20 cellular contexts compared by ENCODE assay signal in genomic region chr15:64987136-64987535, GRCh38. TPM values are rescaled to one million over a fixed set of nuclear protein-coding genes. Genes with fewer than 3 reads are reported as not detected.
DNase-seq lines count a peak whose midpoint lies in the region; ATAC-seq and TF ChIP-seq lines count a peak whose summit lies in the region.
"Had no signal": no experiment of that assay in that cellular context is flagged by ENCODE, and none has a peak within 500 bp of the region (broad histone marks: within the 10 kb centered on the region; RNA-seq: fewer than 3 reads in every experiment).

No MANE protein-coding gene starts in this region.

- dilution Hi-C loops in IMR-90 (cut with HindIII; ENCODE audit: low sequenced_read_pairs, unreplicated experiment): no loop called here

- H4K20me1 ChIP-seq in BLaER1 treated with 17β-estradiol and CSF1 and Interleukin-3, amounts not matched to agents 10 nM and 100 nM: peaks cover 0 to 20% (median 0%) of the 10 kb centered on the region in 11 experiments; a peak in 4 of 22 replicates
- no peaks in the 10 kb centered on the region; the same call in none of the 2 replicates for H4K20me1 ChIP-seq in IMR-90 (ENCODE audit: insufficient read depth, low read length)

- H2BK15ac ChIP-seq in IMR-90 (ENCODE audit: low read depth, low read length) (no peak overlapping the region), neuronal stem cell (ENCODE audit: low read length) (no peak overlapping the region)

- peak overlapping the region in 4 of 5 experiments; percentile 15 to 83 (median 41) for H3K27ac Mint-ChIP-seq in brain
- no peak overlapping the region for H3K27ac Mint-ChIP-seq in nephron progenitor cell
- H3K27ac Mint-ChIP-seq: H9 had no signal

- H4K8ac ChIP-seq in IMR-90 (ENCODE audit: low read depth in 2 of 2, low read length in 2 of 2): no peak overlapping the region
- no peak overlapping the region for H4K8ac ChIP-seq in neuronal stem cell (ENCODE audit: low read depth, low read length)

- no CpG with 5 or more reads among the region's 3 CpGs for WGBS in IMR-90 (ENCODE audit: extremely low coverage in 2 of 2, insufficient read length in 1 of 2), 2 experiments
- WGBS in neuronal stem cell (ENCODE audit: extremely low coverage in 2 of 2, insufficient read length in 2 of 2, insufficient replicate concordance in 1 of 2), 2 donors: no CpG with 5 or more reads among the region's 3 CpGs

- H3K14ac ChIP-seq in IMR-90 (replicated peaks; ENCODE audit: low read depth, low read length) (no peak overlapping the region), neuronal stem cell (ENCODE audit: low read length) (no peak overlapping the region)

- H2BK5ac ChIP-seq in IMR-90 (ENCODE audit: low read depth, low read length, poor library complexity, severe bottlenecking): no peak overlapping the region
- H2BK5ac ChIP-seq in neuronal stem cell (ENCODE audit: low read length): no peak overlapping the region

- no peak overlapping the region for H2BK20ac ChIP-seq in IMR-90 (ENCODE audit: low read depth, low read length)

- intact Hi-C loops in IMR-90 (cut with micrococcal nuclease): loop anchor here (5.0 kb wide), 2 partner anchors 130 to 145 kb away; partner anchors contain the start of gene PLEKHO2

- peaks cover 28% of the 10 kb centered on the region for H3K36me3 Mint-ChIP-seq in brain
- H3K36me3 Mint-ChIP-seq in nephron progenitor cell (ENCODE audit: low read depth): peaks cover 34% of the 10 kb centered on the region

- no peak overlapping the region for H2AK5ac ChIP-seq in IMR-90 (ENCODE audit: low read depth, low read length)
- no peak overlapping the region for H2AK5ac ChIP-seq in neuronal stem cell (ENCODE audit: low read depth, low read length)

- no peak overlapping the region for H2AK9ac ChIP-seq in IMR-90 (replicated peaks; ENCODE audit: low read depth, low read length, poor library complexity)

- H2AFZ ChIP-seq in IMR-90 (replicated peaks; ENCODE audit: low read length, poor library complexity): no peak overlapping the region
- no peak overlapping the region for H2AFZ ChIP-seq in neuronal stem cell (ENCODE audit: low read length)

- peak overlapping the region in 7 of 10 experiments; percentile 26 to 97 (median 91); a peak in 11 of 20 replicates for H3K4me3 ChIP-seq in BLaER1 treated with 17β-estradiol and CSF1 and Interleukin-3, amounts not matched to agents 10 nM and 100 nM
- H3K4me3 ChIP-seq in IMR-90 (ENCODE audit: insufficient read depth, low read depth, low read length): no peak overlapping the region
- H3K4me3 ChIP-seq in neuronal stem cell (ENCODE audit: low read length in 2 of 2): no peak overlapping the region
- H3K4me3 ChIP-seq in Peyer's patch: no peak overlapping the region
- H3K4me3 ChIP-seq: colonic mucosa, left ventricle myocardium inferior had no signal

- H3K27ac ChIP-seq in BLaER1 treated with 17β-estradiol and CSF1 and Interleukin-3, amounts not matched to agents 10 nM and 100 nM: peak overlapping the region in 5 of 11 experiments; percentile 13 to 95 (median 81); a peak in 4 of 22 replicates
- H3K27ac ChIP-seq in IMR-90 (ENCODE audit: insufficient read depth, low read length) (no peak overlapping the region), neuronal stem cell (replicated peaks; ENCODE audit: low read length) (no peak overlapping the region), Peyer's patch (no peak overlapping the region)
- H3K27ac ChIP-seq: colonic mucosa had no signal

- H3K4me3 Mint-ChIP-seq in brain (peak overlapping the region; percentile 48 to 99 (median 96)), nephron progenitor cell (peak overlapping the region; percentile 37)
- H3K4me3 Mint-ChIP-seq: H9 had no signal

- H3K27me3 Mint-ChIP-seq in brain: peaks cover 10% of the 10 kb centered on the region
- H3K27me3 Mint-ChIP-seq in nephron progenitor cell (ENCODE audit: low read depth, poor library complexity): no peaks in the 10 kb centered on the region

- no peak for DNase-seq in IMR-90
- no peak for DNase-seq in nephron progenitor cell
- DNase-seq in neuronal stem cell (ENCODE audit: low spot score): no peak
- no peak for DNase-seq in NCI-H1048 (lab: John Stamatoyannopoulos, UW)
- no peak for DNase-seq in Peyer's patch
- DNase-seq: activated CD4-positive, alpha-beta T cell treated with anti-CD3 and anti-CD28 coated beads for 1 hour; activated T-cell treated with anti-CD3 and anti-CD28 coated beads, Interleukin-2, amount 50 U/mL, for 1 hour; colonic mucosa; DMS153; H9; left ventricle myocardium inferior; NCI-H2029 treated with DMSO at 0.1 percent for 48 hours; NCI-H526 treated with DMSO at 0.1 percent for 48 hours; small intestine; stimulated activated naive CD4-positive, alpha-beta T cell had no signal

- peaks cover 54 to 77% (median 68%) of the 10 kb centered on the region in 10 experiments for H3K4me1 ChIP-seq in BLaER1 treated with 17β-estradiol and CSF1 and Interleukin-3, amounts not matched to agents 10 nM and 100 nM
- peaks cover 9% of the 10 kb centered on the region for H3K4me1 ChIP-seq in IMR-90 (ENCODE audit: control insufficient read depth, insufficient read depth, low read length)
- H3K4me1 ChIP-seq in neuronal stem cell (ENCODE audit: control insufficient read depth in 2 of 2, insufficient read depth in 1 of 2, low read depth in 1 of 2, low read length in 2 of 2): peaks cover 3 to 4% of the 10 kb centered on the region in 2 donors
- H3K4me1 ChIP-seq in Peyer's patch: peaks cover 0 to 30% (median 0%) of the 10 kb centered on the region in 4 donors

- POLR2A ChIA-PET in IMR-90 (lab: Charles Lee; ENCODE audit: unreplicated experiment): no interaction called here

- no peak for TF ChIP-seq POLR2A in IMR-90 (IDR thresholded peaks at IDR 0.05; ENCODE audit: low read depth, low read length)
- no peak for TF ChIP-seq POLR2A in Peyer's patch (IDR thresholded peaks at IDR 0.05)

- peaks cover 80% of the 10 kb centered on the region for H3K4me1 Mint-ChIP-seq in brain
- H3K4me1 Mint-ChIP-seq in nephron progenitor cell: peaks cover 48% of the 10 kb centered on the region

- H3K27me3 ChIP-seq in BLaER1 treated with 17β-estradiol and CSF1 and Interleukin-3, amounts not matched to agents 10 nM and 100 nM: no peaks in the 10 kb centered on the region
- H3K27me3 ChIP-seq in IMR-90 (ENCODE audit: control insufficient read depth, insufficient read depth, low read length): no peaks in the 10 kb centered on the region
- H3K27me3 ChIP-seq in neuronal stem cell (ENCODE audit: control insufficient read depth in 3 of 3, insufficient read depth in 3 of 3, low read depth in 1 of 3, low read length in 3 of 3): no peaks in the 10 kb centered on the region
- no peaks in the 10 kb centered on the region for H3K27me3 ChIP-seq in Peyer's patch
- H3K27me3 ChIP-seq: colonic mucosa had no signal

- no peak overlapping the region for H2BK120ac ChIP-seq in IMR-90 (ENCODE audit: low read depth, low read length)
- no peak overlapping the region for H2BK120ac ChIP-seq in neuronal stem cell (ENCODE audit: low read depth, low read length)

- H3K18ac ChIP-seq in IMR-90 (ENCODE audit: low read depth, low read length) (no peak overlapping the region), neuronal stem cell (ENCODE audit: low read length) (no peak overlapping the region)

- no peak overlapping the region for H2BK12ac ChIP-seq in neuronal stem cell (ENCODE audit: low read length)

- peaks cover 11 to 56% of the 10 kb centered on the region in 2 experiments for H3K79me1 ChIP-seq in IMR-90 (ENCODE audit: low read depth in 1 of 2, low read length in 2 of 2)
- H3K79me1 ChIP-seq in neuronal stem cell (ENCODE audit: low read depth, low read length): peaks cover 3% of the 10 kb centered on the region

- H4K5ac ChIP-seq in IMR-90 (ENCODE audit: low read depth, low read length): no peak overlapping the region

- peaks cover 11% of the 10 kb centered on the region for H3K9me1 ChIP-seq in IMR-90 (ENCODE audit: insufficient read depth, low read length)

- H3K4me2 ChIP-seq in BLaER1 treated with 17β-estradiol and CSF1 and Interleukin-3, amounts not matched to agents 10 nM and 100 nM: peak overlapping the region; percentile 16 to 94 (median 89); a peak in 18 of 22 replicates
- H3K4me2 ChIP-seq in IMR-90 (ENCODE audit: low read depth, low read length) (no peak overlapping the region), neuronal stem cell (ENCODE audit: insufficient read depth, low read length, poor library complexity, severe bottlenecking) (no peak overlapping the region)

- H4K91ac ChIP-seq in IMR-90 (ENCODE audit: insufficient read depth, low read depth, low read length) (no peak overlapping the region), neuronal stem cell (ENCODE audit: low read depth, low read length, poor library complexity) (no peak overlapping the region)

- CTCF ChIA-PET in IMR-90 (lab: Yijun Ruan, JAX): no interaction called here

- no peak for TF ChIP-seq RAD21 in IMR-90 (IDR thresholded peaks at IDR 0.05; ENCODE audit: low read length)

- no peak overlapping the region for H3K56ac ChIP-seq in IMR-90 (ENCODE audit: extremely low read depth, insufficient read depth, low read length)

- TF ChIP-seq CTCF in IMR-90 (conservative IDR thresholded peaks at IDR 0.05; ENCODE audit: low read depth, low read length): no peak
- no peak for TF ChIP-seq CTCF in brain (conservative IDR thresholded peaks at IDR 0.05)
- TF ChIP-seq CTCF in nephron progenitor cell (IDR thresholded peaks at IDR 0.05): no peak
- TF ChIP-seq CTCF in Peyer's patch (IDR thresholded peaks at IDR 0.05): no peak

- peaks cover 14 to 36% (median 23%) of the 10 kb centered on the region in 11 experiments; a peak in 21 of 22 replicates for H3K36me3 ChIP-seq in BLaER1 treated with 17β-estradiol and CSF1 and Interleukin-3, amounts not matched to agents 10 nM and 100 nM
- peaks cover 2% of the 10 kb centered on the region; the same call in 1 of the 2 replicates for H3K36me3 ChIP-seq in IMR-90 (ENCODE audit: control insufficient read depth, insufficient read depth, low read length)
- H3K36me3 ChIP-seq in neuronal stem cell (replicated peaks in 1 of 2; ENCODE audit: control insufficient read depth in 2 of 2, insufficient read depth in 2 of 2, low read length in 2 of 2): peaks cover 0 to 29% of the 10 kb centered on the region in 2 donors
- H3K36me3 ChIP-seq in Peyer's patch: no peaks in the 10 kb centered on the region
- H3K36me3 ChIP-seq: colonic mucosa had no signal

- in situ Hi-C loops in IMR-90 (cut with MboI; ENCODE audit: low sequenced_read_pairs): no loop called here

- no peaks in the 10 kb centered on the region for H3K9me3 ChIP-seq in BLaER1 treated with 17β-estradiol and CSF1 and Interleukin-3, amounts not matched to agents 10 nM and 100 nM (replicated peaks in 1 of 11)
- H3K9me3 ChIP-seq in IMR-90 (ENCODE audit: control insufficient read depth, insufficient read depth, low read length): no peaks in the 10 kb centered on the region
- H3K9me3 ChIP-seq in neuronal stem cell (replicated peaks in 1 of 2; ENCODE audit: control insufficient read depth in 2 of 2, insufficient read depth in 1 of 2, low read depth in 1 of 2, low read length in 2 of 2): no peaks in the 10 kb centered on the region
- no peaks in the 10 kb centered on the region for H3K9me3 ChIP-seq in Peyer's patch
- H3K9me3 ChIP-seq: colonic mucosa, left ventricle myocardium inferior had no signal

- H3K23ac ChIP-seq in IMR-90 (ENCODE audit: low read depth, low read length): peak overlapping the region; percentile 63; the same call in 1 of the 2 replicates
- no peak overlapping the region for H3K23ac ChIP-seq in neuronal stem cell (ENCODE audit: low read depth, low read length, poor library complexity)

- no TSS peak for BruUV-seq in IMR-90 (replicated peaks; lab: Mats Ljungman, UMichigan)

- H3K9ac ChIP-seq in BLaER1 treated with 17β-estradiol and CSF1 and Interleukin-3, amounts not matched to agents 10 nM and 100 nM: peak overlapping the region in 6 of 11 experiments; percentile 5 to 99 (median 97); a peak in 6 of 22 replicates
- H3K9ac ChIP-seq in IMR-90 (ENCODE audit: low read depth, low read length) (no peak overlapping the region), neuronal stem cell (ENCODE audit: low read depth, low read length, poor library complexity) (no peak overlapping the region)

- H3K9me3 Mint-ChIP-seq in brain (peaks cover 0 to 5% (median 2%) of the 10 kb centered on the region in 5 experiments), nephron progenitor cell (no peaks in the 10 kb centered on the region)
- H3K9me3 Mint-ChIP-seq: H9 had no signal

- ATAC-seq in IMR-90 (ENCODE audit: low read depth) (no peak), GM18873 (IDR thresholded peaks at IDR 0.05; ENCODE audit: low FRiP score, unreplicated experiment) (no peak)
- ATAC-seq: esophagus mucosa had no signal

- H3K4ac ChIP-seq in IMR-90 (ENCODE audit: low read depth, low read length): no peak overlapping the region
- H3K4ac ChIP-seq in neuronal stem cell (ENCODE audit: low read length): no peak overlapping the region

RNA-seq across cellular contexts. Expression of gene SPG21, which starts 2.6 kb away (rescaled TPM):
- 60.8 and 65.3 TPM in 2 replicates for total RNA-seq in IMR-90 (2012; rRNA removed)
- polyA plus RNA-seq in IMR-90 (2012; rRNA removed): 51.6 and 59.9 TPM in 2 replicates
- 34.8 and 44.5 TPM in 2 replicates for polyA plus RNA-seq in IMR-90 (2012; cell fraction: cytosol; rRNA removed)
- 18.7 and 49.4 TPM in 2 replicates for polyA plus RNA-seq in IMR-90 (2012; cell fraction: nucleus; rRNA removed; ENCODE audit: low replicate concordance)
- polyA plus RNA-seq in brain (ENCODE audit: insufficient read depth, low read depth, low replicate concordance): 111 TPM
- 73.0 TPM for polyA plus RNA-seq in neuronal stem cell (2013, experiment 1 of 2)
- polyA plus RNA-seq in neuronal stem cell (2013, experiment 2 of 2): 75.2 TPM
- total RNA-seq in Peyer's patch: 10 to 100 TPM; 65.6 to 85.0 (median 70.3) TPM

RNA-seq across cellular contexts. Expression of gene MTFMT, which starts 42.3 kb away (rescaled TPM):
- total RNA-seq in IMR-90 (2012; rRNA removed): 19.4 and 21.3 TPM in 2 replicates
- 7.3 and 8.9 TPM in 2 replicates for polyA plus RNA-seq in IMR-90 (2012; rRNA removed)
- polyA plus RNA-seq in IMR-90 (2012; cell fraction: cytosol; rRNA removed): 7.2 and 8.9 TPM in 2 replicates
- 4.7 and 5.9 TPM in 2 replicates for polyA plus RNA-seq in IMR-90 (2012; cell fraction: nucleus; rRNA removed; ENCODE audit: low replicate concordance)
- 6.9 TPM for polyA plus RNA-seq in brain (ENCODE audit: insufficient read depth, low read depth, low replicate concordance)
- 14.3 TPM for polyA plus RNA-seq in neuronal stem cell (2013, experiment 1 of 2)
- polyA plus RNA-seq in neuronal stem cell (2013, experiment 2 of 2): 14.6 TPM
- 10 to 100 TPM; 22.3 to 39.9 (median 36.9) TPM for total RNA-seq in Peyer's patch

RNA-seq across cellular contexts. Expression of gene SLC51B, which starts 58.1 kb away (rescaled TPM):
- total RNA-seq in IMR-90 (2012; rRNA removed) (not detected in 2 replicates), Peyer's patch (100 to 1,000 TPM in 3 of 4 donors, 1 to 10 TPM in 1; 4.1 to 374 (median 196) TPM)
- polyA plus RNA-seq in IMR-90 (2012; rRNA removed) (0.16 TPM in 1 of 2 replicates, not detected in the other), brain (ENCODE audit: insufficient read depth, low read depth, low replicate concordance) (0.51 TPM)
- 0.09 TPM in 1 of 2 replicates, not detected in the other for polyA plus RNA-seq in IMR-90 (2012; cell fraction: cytosol; rRNA removed)
- polyA plus RNA-seq in IMR-90 (2012; cell fraction: nucleus; rRNA removed; ENCODE audit: low replicate concordance): not detected in 2 replicates
- not detected for polyA plus RNA-seq in neuronal stem cell (2013, experiment 1 of 2)
- not detected for polyA plus RNA-seq in neuronal stem cell (2013, experiment 2 of 2)
- total RNA-seq: esophagus mucosa; H9; left ventricle myocardium inferior; T-helper 2 cell treated with Interferon-gamma antibody and Interleukin-4, amounts not matched to agents 100 ng/mL and 5 ng/mL, for 36 hours had no signal

Comparison
In these comparisons a context has a peak if more than half of its experiments do, and no peak if none do; other contexts are left out.
1. H3K4me2 ChIP-seq: peak in BLaER1 treated with 17β-estradiol and CSF1 and Interleukin-3, amounts not matched to agents 10 nM and 100 nM (11 of 11); none in IMR-90 (single experiment) and neuronal stem cell (single experiment).
2. H3K4me3 ChIP-seq: peak in BLaER1 treated with 17β-estradiol and CSF1 and Interleukin-3, amounts not matched to agents 10 nM and 100 nM (7 of 10); none in IMR-90 (single experiment), neuronal stem cell (0 of 2) and Peyer's patch (0 of 4).
3. H3K9ac ChIP-seq: peak in BLaER1 treated with 17β-estradiol and CSF1 and Interleukin-3, amounts not matched to agents 10 nM and 100 nM (6 of 11); none in IMR-90 (single experiment) and neuronal stem cell (single experiment).